ENCODE assay signal across 19 cellular contexts in the genomic region with DNA sequence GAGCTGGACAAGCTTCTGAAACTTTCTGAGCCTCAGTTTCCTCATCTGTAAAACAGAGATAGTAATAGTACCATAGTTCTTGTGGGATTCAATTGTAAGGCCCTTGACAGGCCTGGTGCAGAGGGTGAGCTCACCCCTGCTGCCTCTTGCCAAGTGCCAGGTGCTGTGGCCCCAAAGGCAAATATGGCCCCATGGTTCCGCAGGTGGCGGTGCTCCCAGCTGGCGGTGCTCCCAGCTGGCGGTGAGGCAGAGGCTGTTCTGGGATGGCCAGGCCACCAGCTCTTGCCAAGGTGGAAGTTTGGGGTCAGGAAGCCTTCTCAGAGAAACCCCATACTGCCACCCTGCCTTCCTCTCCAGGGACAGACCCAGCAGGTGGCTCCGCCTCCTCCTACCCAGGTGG. TPM values are rescaled to one million over a fixed set of nuclear protein-coding genes. Genes with fewer than 3 reads are reported as not detected.
DNase-seq lines count a peak whose midpoint lies in the region; TF ChIP-seq lines count a peak whose summit lies in the region.
"Had no signal": no experiment of that assay in that cellular context is flagged by ENCODE, and none has a peak within 500 bp of the region (broad histone marks: within the 10 kb centered on the region; RNA-seq: fewer than 3 reads in every experiment).

No MANE protein-coding gene starts in this region.

- H3K9me3 ChIP-seq in osteoblast (ENCODE audit: low read depth, low read length) (no peaks in the 10 kb centered on the region), endodermal cell (ENCODE audit: control insufficient read depth, low read length) (no peaks in the 10 kb centered on the region)
- H3K9me3 ChIP-seq: BLaER1 had no signal

- no peak overlapping the region for H3K9ac ChIP-seq in endodermal cell (ENCODE audit: extremely low read depth, low read length, poor library complexity, severe bottlenecking)
- H3K9ac ChIP-seq: BLaER1, GM23248 had no signal

- H2AFZ ChIP-seq in osteoblast (ENCODE audit: low read length) = no peak overlapping the region
- H2AFZ ChIP-seq: GM23248 had no signal

- H3K36me3 ChIP-seq in osteoblast (ENCODE audit: insufficient read depth, low read length) (no peaks in the 10 kb centered on the region), endodermal cell (ENCODE audit: control insufficient read depth, insufficient read depth, low read length) (no peaks in the 10 kb centered on the region)
- H3K36me3 ChIP-seq: BLaER1 had no signal

- H3K27ac Mint-ChIP-seq in endodermal cell = no peak overlapping the region
- H3K27ac Mint-ChIP-seq: CD4-positive, alpha-beta memory T cell had no signal

- H3K4me3 ChIP-seq in osteoblast (ENCODE audit: insufficient read depth, low read length) = no peak overlapping the region
- no peak overlapping the region for H3K4me3 ChIP-seq in endodermal cell (ENCODE audit: low read length)
- H3K4me3 ChIP-seq: BLaER1, GM12878, GM23248 had no signal

- peaks cover 28% of the 10 kb centered on the region for H3K27me3 Mint-ChIP-seq in endodermal cell (ENCODE audit: insufficient read depth)

- H3K27ac ChIP-seq in angular gyrus (ENCODE audit: low read depth, low read length) = peak overlapping the region; percentile 37
- H3K27ac ChIP-seq in osteoblast (ENCODE audit: low read depth, low read length) = no peak overlapping the region
- H3K27ac ChIP-seq in endodermal cell (ENCODE audit: low read depth, low read length) = no peak overlapping the region
- H3K27ac ChIP-seq: BLaER1, GM23248, HL-60 had no signal

- peaks cover 3% of the 10 kb centered on the region for H3K4me1 Mint-ChIP-seq in endodermal cell

- H3K4me1 ChIP-seq in osteoblast (ENCODE audit: insufficient read depth, low read length) = peaks cover 13% of the 10 kb centered on the region
- no peaks in the 10 kb centered on the region for H3K4me1 ChIP-seq in endodermal cell (ENCODE audit: control insufficient read depth, insufficient read depth, low read length)

- no peaks in the 10 kb centered on the region for H4K20me1 ChIP-seq in osteoblast (ENCODE audit: insufficient read depth, low read length)

- H3K36me3 Mint-ChIP-seq in endodermal cell (ENCODE audit: low read depth) = no peaks in the 10 kb centered on the region
- H3K36me3 Mint-ChIP-seq: CD14-positive monocyte; CD4-positive, alpha-beta memory T cell had no signal

- DNase-seq in NCI-H2029 (lab: John Stamatoyannopoulos, UW) (peak; percentile 20), NCI-H2029 treated with DMSO at 0.1 percent for 48 hours (lab: John Stamatoyannopoulos, UW) (no peak), NCI-H69 (lab: John Stamatoyannopoulos, UW) (peak; percentile 30), osteoblast (ENCODE audit: insufficient read length, low spot score, missing footprints) (peak; percentile 85), endodermal cell (no peak), NCI-H748 (lab: John Stamatoyannopoulos, UW; ENCODE audit: unreplicated experiment) (no peak)
- DNase-seq: 8988T; CD4-positive, alpha-beta memory T cell; DMS153; DND-41; EL; GM23248; HCEC 1CT; IMR-90 had no signal

- H3K4me3 Mint-ChIP-seq in endodermal cell = no peak overlapping the region
- H3K4me3 Mint-ChIP-seq: CD14-positive monocyte; CD4-positive, alpha-beta memory T cell had no signal

- 88 to 100% methylated on average over 5 of the region's 5 CpGs for WGBS in endodermal cell (ENCODE audit: insufficient coverage in 1 of 2, insufficient read length in 1 of 2), 2 experiments

- no peaks in the 10 kb centered on the region for H3K79me2 ChIP-seq in osteoblast (ENCODE audit: insufficient read depth, low read length)

- no peaks in the 10 kb centered on the region for H3K9me3 Mint-ChIP-seq in endodermal cell
- H3K9me3 Mint-ChIP-seq: CD14-positive monocyte; CD4-positive, alpha-beta memory T cell had no signal

- TF ChIP-seq CTCF in osteoblast (IDR thresholded peaks at IDR 0.05; ENCODE audit: extremely low read depth, low read depth, low read length) (no peak), endodermal cell (conservative IDR thresholded peaks at IDR 0.05) (no peak)

- H3K27me3 ChIP-seq in osteoblast (ENCODE audit: insufficient read depth, low read length) = peaks cover 6% of the 10 kb centered on the region
- peaks cover 10% of the 10 kb centered on the region for H3K27me3 ChIP-seq in endodermal cell (ENCODE audit: control insufficient read depth, insufficient read depth, low read length, poor library complexity, severe bottlenecking)
- H3K27me3 ChIP-seq: BLaER1 had no signal

- H3K4me2 ChIP-seq in osteoblast (ENCODE audit: insufficient read depth, low read length) = no peak overlapping the region
- H3K4me2 ChIP-seq: BLaER1 had no signal

RNA-seq across cellular contexts. Expression of a gene that starts 8.8 kb away (rescaled TPM):
- 0.72 and 1.5 TPM in 2 replicates for total RNA-seq in osteoblast
- 1 to 10 TPM; 2.1 to 2.5 TPM for total RNA-seq in endodermal cell
- polyA plus RNA-seq in endodermal cell (2013, experiment 1 of 2) = 3.2 TPM
- 2.6 TPM for polyA plus RNA-seq in endodermal cell (2013, experiment 2 of 2)
- polyA plus RNA-seq: CD14-positive monocyte had no signal

RNA-seq across cellular contexts. Expression of a gene that starts 37.0 kb away (rescaled TPM):
- total RNA-seq in osteoblast = 58.6 and 59.5 TPM in 2 replicates
- total RNA-seq in endodermal cell = 10 to 100 TPM; 12.8 to 28.2 TPM
- 18.6 TPM for polyA plus RNA-seq in endodermal cell (2013, experiment 1 of 2)
- polyA plus RNA-seq in endodermal cell (2013, experiment 2 of 2) = 18.3 TPM

RNA-seq across cellular contexts. Expression of a gene that starts 41.0 kb away (rescaled TPM):
- total RNA-seq in osteoblast (15.9 and 17.0 TPM in 2 replicates), endodermal cell (10 to 100 TPM; 24.8 to 29.8 TPM)
- 28.5 TPM for polyA plus RNA-seq in endodermal cell (2013, experiment 1 of 2)
- 25.9 TPM for polyA plus RNA-seq in endodermal cell (2013, experiment 2 of 2)

Comparison
In these comparisons a context has a peak if more than half of its experiments do, and no peak if none do; other contexts are left out.
1. DNase-seq: peak in NCI-H2029 (single experiment), NCI-H69 (single experiment) and osteoblast (single experiment); none in NCI-H2029 treated with DMSO at 0.1 percent for 48 hours (single experiment), endodermal cell (single experiment) and NCI-H748 (single experiment).